ENCODE assay signal across 7 cellular contexts in the genomic region with DNA sequence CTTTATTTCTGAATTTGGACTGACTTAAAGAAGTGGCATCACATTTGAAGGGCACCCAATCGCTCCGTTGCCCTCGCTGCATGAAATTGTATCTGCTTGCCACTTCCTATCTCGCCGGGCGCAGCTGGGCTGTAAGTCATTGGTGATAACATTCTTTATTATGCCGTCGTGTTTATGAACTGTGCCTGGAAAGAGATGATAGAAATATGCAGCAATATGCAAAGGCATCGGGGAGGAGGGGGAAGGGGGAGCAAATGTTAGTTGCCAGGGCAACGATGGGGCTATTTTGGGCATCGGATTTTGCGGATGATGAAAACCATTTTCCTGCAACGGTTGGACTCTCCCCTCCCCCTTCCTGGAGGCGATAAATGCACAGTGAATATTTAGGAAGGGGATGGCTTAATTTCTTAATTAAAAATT.
A peak's percentile ranks its signal among the peaks of the same experiment; 100 is the strongest.
DNase-seq lines count a peak whose midpoint lies in the region; ATAC-seq, FAIRE-seq and TF ChIP-seq lines count a peak whose summit lies in the region.

No MANE protein-coding gene starts in this region.

- H2AFZ ChIP-seq in Loucy (ENCODE audit: low read length): peak overlapping the region; percentile 42; the same call in 1 of the 2 replicates

- H3K4me3 ChIP-seq in Loucy (ENCODE audit: low read length, poor library complexity, severe bottlenecking): peak overlapping the region; percentile 68

- H3F3A ChIP-seq in Loucy (ENCODE audit: low read depth): peaks cover 39% of the 10 kb centered on the region

- peaks cover 11% of the 10 kb centered on the region for H3K4me1 Mint-ChIP-seq in stimulated activated memory B cell treated with anti-CD40 and anti-IgM and Interleukin-4, amounts not matched to agents 10 μg/mL and 1 μg/mL and 100 μg/mL, for 72 hours

- peaks cover 75% of the 10 kb centered on the region for H3K4me1 ChIP-seq in Loucy (ENCODE audit: insufficient read depth, low read length, poor library complexity, severe bottlenecking)

- ATAC-seq in left cardiac atrium (peak; percentile 40 to 42), GM18517 (IDR thresholded peaks at IDR 0.05; ENCODE audit: unreplicated experiment) (no peak)
- no peak for ATAC-seq in stimulated activated memory B cell treated with anti-CD40 and anti-IgM and Interleukin-4, amounts not matched to agents 10 μg/mL and 1 μg/mL and 100 μg/mL, for 72 hours

- H3K4me2 ChIP-seq in Loucy (ENCODE audit: low read depth, low read length, poor library complexity, severe bottlenecking): peak overlapping the region; percentile 89

- H4K20me1 ChIP-seq in Loucy (ENCODE audit: insufficient read depth, low read length, poor library complexity, severe bottlenecking): no peaks in the 10 kb centered on the region

- peak overlapping the region; percentile 5 for H3K4me3 Mint-ChIP-seq in stimulated activated memory B cell treated with anti-CD40 and anti-IgM and Interleukin-4, amounts not matched to agents 10 μg/mL and 1 μg/mL and 100 μg/mL, for 72 hours

- H3K27me3 Mint-ChIP-seq in stimulated activated memory B cell treated with anti-CD40 and anti-IgM and Interleukin-4, amounts not matched to agents 10 μg/mL and 1 μg/mL and 100 μg/mL, for 72 hours: peaks cover 76% of the 10 kb centered on the region

- H3K36me3 Mint-ChIP-seq in stimulated activated memory B cell treated with anti-CD40 and anti-IgM and Interleukin-4, amounts not matched to agents 10 μg/mL and 1 μg/mL and 100 μg/mL, for 72 hours: no peaks in the 10 kb centered on the region

- intact Hi-C loops in left cardiac atrium (cut with DNase I): no loop called here

- H3K9me3 ChIP-seq in Loucy (ENCODE audit: insufficient read depth, low read depth, low read length): no peaks in the 10 kb centered on the region

- no peaks in the 10 kb centered on the region for H3K9me2 ChIP-seq in Loucy (replicated peaks; ENCODE audit: low read depth, low read length)

- DNase-seq in activated CD4-positive, alpha-beta T cell treated with anti-CD3 and anti-CD28 coated beads, Interleukin-2, amount 50 U/mL, for 1 hour: peak; percentile 6
- DNase-seq in left cardiac atrium (no peak), HTR-8/SVneo (ENCODE audit: insufficient read length, low spot score) (no peak), HPDE6-E6E7 (ENCODE audit: extremely low spot score) (no peak)

- H3K36me3 ChIP-seq in Loucy (ENCODE audit: insufficient read depth, low read length): no peaks in the 10 kb centered on the region

- H3K79me2 ChIP-seq in Loucy (ENCODE audit: insufficient read depth, low read length): no peaks in the 10 kb centered on the region

- H3K27ac Mint-ChIP-seq in stimulated activated memory B cell treated with anti-CD40 and anti-IgM and Interleukin-4, amounts not matched to agents 10 μg/mL and 1 μg/mL and 100 μg/mL, for 72 hours: no peak overlapping the region

- H3K9me3 Mint-ChIP-seq in stimulated activated memory B cell treated with anti-CD40 and anti-IgM and Interleukin-4, amounts not matched to agents 10 μg/mL and 1 μg/mL and 100 μg/mL, for 72 hours: no peaks in the 10 kb centered on the region

- no peak for TF ChIP-seq CTCF in Loucy (conservative IDR thresholded peaks at IDR 0.05; ENCODE audit: low read length)

- H3K9ac ChIP-seq in Loucy (ENCODE audit: low read depth, low read length, poor library complexity, severe bottlenecking): peak overlapping the region; percentile 90

- no peaks in the 10 kb centered on the region for H3K27me3 ChIP-seq in Loucy (ENCODE audit: insufficient read depth, low read length, poor library complexity, severe bottlenecking)

- FAIRE-seq in HTR-8/SVneo (lab: Jason Lieb, UNC): no peak

Comparison
In these comparisons a context has a peak if more than half of its experiments do, and no peak if none do; other contexts are left out.
1. ATAC-seq: peak in left cardiac atrium (2 of 2); none in stimulated activated memory B cell treated with anti-CD40 and anti-IgM and Interleukin-4, amounts not matched to agents 10 μg/mL and 1 μg/mL and 100 μg/mL, for 72 hours (single experiment) and GM18517 (single experiment).